ENCODE assay signal across 25 cellular contexts in the genomic region with DNA sequence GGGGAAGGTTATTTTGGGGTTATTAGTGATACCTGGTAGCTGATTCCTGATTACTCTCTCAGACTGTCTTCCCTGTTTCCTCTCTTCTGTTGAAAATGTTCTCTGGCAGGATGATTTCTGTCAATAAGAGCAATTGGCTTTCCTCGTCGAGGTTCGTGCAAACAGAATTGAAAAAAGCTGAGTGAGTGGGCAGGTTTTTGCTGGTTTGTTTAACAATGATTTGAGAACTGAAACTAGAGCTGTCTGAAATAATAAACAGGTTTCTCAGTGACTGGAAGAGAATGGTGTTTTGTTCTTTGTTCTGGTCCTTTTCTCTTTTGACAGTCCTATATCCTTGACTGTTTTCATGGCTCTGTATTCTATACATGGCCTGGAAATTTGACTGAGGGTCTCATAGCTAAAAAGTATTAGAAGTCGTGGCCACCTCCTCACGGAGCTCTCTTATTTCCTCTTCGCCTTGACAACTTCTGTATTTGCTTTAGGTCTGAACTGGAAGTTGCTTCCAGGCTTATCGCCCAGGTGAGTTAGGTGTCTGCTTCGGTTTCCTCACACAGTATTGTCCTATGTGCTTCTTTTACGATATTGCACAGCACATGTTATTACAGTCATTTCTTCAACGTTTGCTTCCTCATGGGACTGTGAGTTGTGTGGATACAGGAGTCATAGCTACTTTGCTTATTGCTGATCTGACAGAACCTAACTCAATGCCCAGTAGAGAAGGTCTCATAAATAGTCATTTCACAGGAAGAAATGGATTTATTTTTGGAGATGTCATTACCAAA.
DNase-seq lines count a peak whose midpoint lies in the region; ATAC-seq, FAIRE-seq and TF ChIP-seq lines count a peak whose summit lies in the region.
"Had no signal": no experiment of that assay in that cellular context is flagged by ENCODE, and none has a peak within 500 bp of the region (broad histone marks: within the 10 kb centered on the region; RNA-seq: fewer than 3 reads in every experiment).

No MANE protein-coding gene starts in this region.

- H3K4me3 ChIP-seq in breast epithelium (no peak overlapping the region), GM12878 (no peak overlapping the region), psoas muscle (no peak overlapping the region)
- H3K4me3 ChIP-seq: ovary, right lobe of liver, vagina had no signal

- POLR2A ChIA-PET in MCF 10A (lab: Yijun Ruan, JAX) (interaction anchor here (0.5 kb wide), 1 partner anchor 153 kb away, joined by 3 read pairs; no protein-coding TSS in a partner anchor), GM12878 (lab: Charles Lee) (interaction anchor here (1.0 kb wide), 1 partner anchor 10 kb away, joined by 3 read pairs; no protein-coding TSS in a partner anchor)

- DNase-seq in MCF 10A (ENCODE audit: unreplicated experiment): no peak
- DNase-seq in breast epithelium (ENCODE audit: low spot score in 2 of 2): no peak
- no peak for DNase-seq in GM12878 (ENCODE audit: low read depth, low spot score)
- DNase-seq in stimulated activated CD4-positive, alpha-beta T cell treated with anti-CD3 and anti-CD28 coated beads, Interleukin-4, amount 100 ng/mL, for 24 hours: no peak
- DNase-seq in activated CD8-positive, alpha-beta memory T cell treated with anti-CD3 and anti-CD28 coated beads, Interleukin-2, amount 50 U/mL, for 4 hours: no peak
- DNase-seq in psoas muscle: no peak
- DNase-seq: activated CD8-positive, alpha-beta T cell treated with anti-CD3 and anti-CD28 coated beads, Interleukin-2, amount 10 ng/mL, durations not matched to agents 7 days and 5 days; activated T-cell treated with anti-CD3 and anti-CD28 coated beads, Interleukin-2, amount 50 U/mL, for 24 hours; effector memory CD4-positive, alpha-beta T cell; left cardiac atrium; natural killer cell; NCI-H2081; NCI-H524; ovary; right lobe of liver; T1000 had no signal

- peak overlapping the region; percentile 10 for H3K4me3 Mint-ChIP-seq in MCF 10A (ENCODE audit: unreplicated experiment)
- H3K4me3 Mint-ChIP-seq: activated CD8-positive, alpha-beta T cell treated with anti-CD3 and anti-CD28 coated beads, Interleukin-2, amount 10 ng/mL, durations not matched to agents 7 days and 5 days; activated naive CD4-positive, alpha-beta T cell treated with anti-CD3 and anti-CD28 coated beads, Interleukin-2, amount 50 U/mL, for 24 hours; activated T-cell treated with anti-CD3 and anti-CD28 coated beads, Interleukin-2, amount 50 U/mL, for 24 hours; CD14-positive monocyte; natural killer cell had no signal

- TF ChIP-seq CTCF in MCF 10A (IDR thresholded peaks at IDR 0.05; ENCODE audit: unreplicated experiment) (no peak), breast epithelium (IDR thresholded peaks at IDR 0.05) (no peak), GM12878 (IDR thresholded peaks at IDR 0.05 in 2 of 3, conservative IDR thresholded peaks at IDR 0.05 in 1 of 3; ENCODE audit: control insufficient read depth in 2 of 3, extremely low read depth in 1 of 3, insufficient read depth in 1 of 3, low read depth in 3 of 3, low read length in 3 of 3) (no peak), psoas muscle (IDR thresholded peaks at IDR 0.05) (no peak)

- H3K9ac ChIP-seq in GM12878 (ENCODE audit: control insufficient read depth, insufficient read depth, low read length): no peak overlapping the region

- intact Hi-C loops in MCF 10A (cut with micrococcal nuclease) (no loop called here), breast epithelium (cut with DNase I; ENCODE audit: low total_unique reads) (no loop called here), GM12878 (cut with micrococcal nuclease; ENCODE audit: unreplicated experiment) (no loop called here), psoas muscle (cut with DNase I) (no loop called here)

- peak overlapping the region; percentile 6; the same call in 1 of the 2 replicates for H3K4me2 ChIP-seq in GM12878 (ENCODE audit: control insufficient read depth, insufficient read depth)

- no peaks in the 10 kb centered on the region for H3K27me3 ChIP-seq in breast epithelium
- no peaks in the 10 kb centered on the region for H3K27me3 ChIP-seq in GM12878 (replicated peaks in 1 of 2; ENCODE audit: control insufficient read depth in 2 of 2, insufficient read depth in 2 of 2, low read length in 1 of 2)
- H3K27me3 ChIP-seq in psoas muscle (ENCODE audit: insufficient read depth in 3 of 3, low read length in 2 of 3): no peaks in the 10 kb centered on the region
- H3K27me3 ChIP-seq: ovary, right lobe of liver, vagina had no signal

- no TSS peak for BruUV-seq in MCF 10A (replicated peaks; lab: Mats Ljungman, UMichigan)
- no TSS peak for BruUV-seq in GM12878 (replicated peaks; lab: Mats Ljungman, UMichigan)

- RAD21 ChIA-PET in GM12878 (lab: Charles Lee; ENCODE audit: unreplicated experiment): no interaction called here

- no peaks in the 10 kb centered on the region for H3K9me3 Mint-ChIP-seq in MCF 10A (ENCODE audit: unreplicated experiment)
- H3K9me3 Mint-ChIP-seq: activated naive CD4-positive, alpha-beta T cell treated with anti-CD3 and anti-CD28 coated beads, Interleukin-2, amount 50 U/mL, for 24 hours had no signal

- H4K20me1 ChIP-seq in GM12878 (ENCODE audit: control insufficient read depth, insufficient read depth): no peaks in the 10 kb centered on the region

- H3K36me3 Mint-ChIP-seq in MCF 10A (ENCODE audit: insufficient read depth, unreplicated experiment): no peaks in the 10 kb centered on the region
- H3K36me3 Mint-ChIP-seq: activated naive CD4-positive, alpha-beta T cell treated with anti-CD3 and anti-CD28 coated beads, Interleukin-2, amount 50 U/mL, for 24 hours; CD14-positive monocyte; natural killer cell had no signal

- TF ChIP-seq POLR2A in breast epithelium (IDR thresholded peaks at IDR 0.05) (no peak), GM12878 (IDR thresholded peaks at IDR 0.05; ENCODE audit: low read depth, low read length) (no peak)

- no peak overlapping the region for H3K27ac ChIP-seq in breast epithelium
- H3K27ac ChIP-seq in GM12878 (ENCODE audit: control insufficient read depth, insufficient read depth): no peak overlapping the region
- H3K27ac ChIP-seq in psoas muscle: no peak overlapping the region
- H3K27ac ChIP-seq: ovary, right lobe of liver, vagina had no signal

- no peak overlapping the region for H2AFZ ChIP-seq in GM12878 (ENCODE audit: control insufficient read depth, low read depth, low read length)

- no peaks in the 10 kb centered on the region for H3K9me3 ChIP-seq in breast epithelium
- no peaks in the 10 kb centered on the region for H3K9me3 ChIP-seq in GM12878 (replicated peaks; ENCODE audit: control insufficient read depth, insufficient read depth, low read length)
- no peaks in the 10 kb centered on the region for H3K9me3 ChIP-seq in psoas muscle
- H3K9me3 ChIP-seq: ovary, right lobe of liver, vagina had no signal

- peak overlapping the region; percentile 17 for H3K27ac Mint-ChIP-seq in MCF 10A (ENCODE audit: low read depth, unreplicated experiment)
- H3K27ac Mint-ChIP-seq: activated CD8-positive, alpha-beta T cell treated with anti-CD3 and anti-CD28 coated beads, Interleukin-2, amount 10 ng/mL, durations not matched to agents 7 days and 5 days; activated naive CD4-positive, alpha-beta T cell treated with anti-CD3 and anti-CD28 coated beads, Interleukin-2, amount 50 U/mL, for 24 hours; activated T-cell treated with anti-CD3 and anti-CD28 coated beads, Interleukin-2, amount 50 U/mL, for 24 hours; CD14-positive monocyte; natural killer cell had no signal

- SMC1A ChIA-PET in GM12878 (lab: Charles Lee; ENCODE audit: uncharacterized antibody, unreplicated experiment): interaction anchor here (1.1 to 2.7 kb wide), 3 partner anchors 11 to 69 kb away, joined by 3 to 9 read pairs (median 3); no protein-coding TSS in a partner anchor

- no peaks in the 10 kb centered on the region for H3K27me3 Mint-ChIP-seq in MCF 10A (ENCODE audit: insufficient read depth, unreplicated experiment)
- H3K27me3 Mint-ChIP-seq: activated naive CD4-positive, alpha-beta T cell treated with anti-CD3 and anti-CD28 coated beads, Interleukin-2, amount 50 U/mL, for 24 hours; activated T-cell treated with anti-CD3 and anti-CD28 coated beads, Interleukin-2, amount 50 U/mL, for 24 hours had no signal

- no peaks in the 10 kb centered on the region for H3K36me3 ChIP-seq in breast epithelium
- H3K36me3 ChIP-seq in GM12878 (ENCODE audit: control insufficient read depth in 2 of 2, insufficient read depth in 2 of 2, low read length in 1 of 2): no peaks in the 10 kb centered on the region
- H3K36me3 ChIP-seq in psoas muscle (ENCODE audit: insufficient read depth in 1 of 2, low read depth in 1 of 2): no peaks in the 10 kb centered on the region
- H3K36me3 ChIP-seq: ovary, right lobe of liver, vagina had no signal

- ATAC-seq in HG02678 (IDR thresholded peaks at IDR 0.05; ENCODE audit: unreplicated experiment) (peak; percentile 64), GM12878 (peak; percentile 91), psoas muscle (no peak), GM18870 (IDR thresholded peaks at IDR 0.05; ENCODE audit: unreplicated experiment) (no peak)
- ATAC-seq: activated CD4-positive, CD25-positive, alpha-beta regulatory T cell treated with anti-CD3 and anti-CD28 coated beads, Interleukin-2, amount 50 U/mL, for 24 hours; activated CD8-positive, alpha-beta T cell treated with anti-CD3 and anti-CD28 coated beads, Interleukin-2, amount 10 ng/mL, durations not matched to agents 7 days and 5 days; HCT116; left cardiac atrium; natural killer cell had no signal

- H3K4me1 ChIP-seq in breast epithelium (no peaks in the 10 kb centered on the region), GM12878 (ENCODE audit: control insufficient read depth, insufficient read depth, low read length) (no peaks in the 10 kb centered on the region), psoas muscle (no peaks in the 10 kb centered on the region)
- H3K4me1 ChIP-seq: right lobe of liver, vagina had no signal

- TF ChIP-seq RAD21 in GM12878 (IDR thresholded peaks at IDR 0.05; ENCODE audit: insufficient read depth, low read depth, low read length): no peak

- TF ChIP-seq EP300 in GM12878 (IDR thresholded peaks at IDR 0.05; ENCODE audit: borderline replicate concordance in 1 of 2, control insufficient read depth in 1 of 2, low read depth in 2 of 2, low read length in 2 of 2): peak; percentile 43 to 58; a peak in 2 of 4 replicates

- no peaks in the 10 kb centered on the region for H3K79me2 ChIP-seq in GM12878 (ENCODE audit: control insufficient read depth, insufficient read depth, low read length)

- WGBS in GM12878 (ENCODE audit: insufficient coverage, insufficient replicate concordance, low lambda C conversion rate, missing lambda C conversion rate): 28% methylated on average over 10 of the region's 10 CpGs
- WGBS in psoas muscle, 3 donors: 76 to 85% (median 80%) methylated on average over 10 of the region's 10 CpGs

- CTCF ChIA-PET in MCF 10A (lab: Yijun Ruan, JAX): interaction anchor here (0.6 to 0.7 kb wide), 2 partner anchors 529 to 1865 kb away, joined by 3 read pairs; no protein-coding TSS in a partner anchor
- CTCF ChIA-PET in GM12878 (lab: Yijun Ruan, JAX): no interaction called here

- peaks cover 22% of the 10 kb centered on the region for H3K4me1 Mint-ChIP-seq in MCF 10A (ENCODE audit: insufficient read depth, unreplicated experiment)
- H3K4me1 Mint-ChIP-seq: activated naive CD4-positive, alpha-beta T cell treated with anti-CD3 and anti-CD28 coated beads, Interleukin-2, amount 50 U/mL, for 24 hours; CD14-positive monocyte; natural killer cell had no signal

- FAIRE-seq in GM12878 (lab: Jason Lieb, UNC): no peak
- FAIRE-seq: A204.1, D721Med had no signal

- in situ Hi-C loops in GM12878 (cut with MboI): no loop called here

TF ChIP-seq in GM12878, 131 proteins besides CTCF, POLR2A, EP300 and RAD21 (continues in another document):
- no peak for TF ChIP-seq RB1 (IDR thresholded peaks at IDR 0.05; ENCODE audit: borderline replicate concordance)

Comparison
In these comparisons a context has a peak if more than half of its experiments do, and no peak if none do; other contexts are left out.
1. ATAC-seq: peak in HG02678 (single experiment) and GM12878 (single experiment); none in psoas muscle (0 of 4) and GM18870 (single experiment).